8 cellular contexts compared by ENCODE assay signal in genomic region chr12:71639341-71639760, GRCh38. TPM values are rescaled to one million over a fixed set of nuclear protein-coding genes. Genes with fewer than 3 reads are reported as not detected.
DNase-seq lines count a peak whose midpoint lies in the region; ATAC-seq lines count a peak whose summit lies in the region.

No MANE protein-coding gene starts in this region.

- CTCF ChIA-PET in activated CD4-positive, alpha-beta memory T cell treated with anti-CD3 and anti-CD28 coated beads for 36 hours (lab: Charles Lee), result interaction anchor here (0.7 to 5.9 kb wide), 3 partner anchors 23 to 116 kb away, joined by 4 to 50 read pairs (median 7); partner anchors contain the start of genes THAP2 and ZFC3H1

- H3K36me3 Mint-ChIP-seq in T-helper 17 cell (ENCODE audit: low read depth) (peaks cover 8% of the 10 kb centered on the region), memory B cell (peaks cover 34% of the 10 kb centered on the region)
- H3K36me3 Mint-ChIP-seq in activated CD4-positive, alpha-beta memory T cell treated with anti-CD3 and anti-CD28 coated beads for 36 hours, result peaks cover 61% of the 10 kb centered on the region

- POLR2A ChIA-PET in activated CD4-positive, alpha-beta memory T cell treated with anti-CD3 and anti-CD28 coated beads for 36 hours (lab: Charles Lee), result interaction anchor here (0.9 kb wide), 1 partner anchor 45 kb away, joined by 4 read pairs; no protein-coding TSS in a partner anchor

- no peaks in the 10 kb centered on the region for H3K9me3 ChIP-seq in T-helper 17 cell (ENCODE audit: control insufficient read depth, low read length, poor library complexity, severe bottlenecking)

- no peaks in the 10 kb centered on the region for H3K9me3 Mint-ChIP-seq in memory B cell
- H3K9me3 Mint-ChIP-seq in activated CD4-positive, alpha-beta memory T cell treated with anti-CD3 and anti-CD28 coated beads for 36 hours, result no peaks in the 10 kb centered on the region

- H3K4me1 Mint-ChIP-seq in T-helper 17 cell (peaks cover 9% of the 10 kb centered on the region), memory B cell (peaks cover 6% of the 10 kb centered on the region)
- peaks cover 47% of the 10 kb centered on the region for H3K4me1 Mint-ChIP-seq in activated CD4-positive, alpha-beta memory T cell treated with anti-CD3 and anti-CD28 coated beads for 36 hours (ENCODE audit: low read depth)

- ATAC-seq in T-helper 17 cell (peak; percentile 35), memory B cell (ENCODE audit: low read depth) (peak; percentile 24), GM18520 (IDR thresholded peaks at IDR 0.05; ENCODE audit: unreplicated experiment) (no peak)

- peak overlapping the region; percentile 85 for H3K27ac Mint-ChIP-seq in T-helper 17 cell
- peak overlapping the region; percentile 20 for H3K27ac Mint-ChIP-seq in memory B cell
- H3K27ac Mint-ChIP-seq in activated CD4-positive, alpha-beta memory T cell treated with anti-CD3 and anti-CD28 coated beads for 36 hours, result no peak overlapping the region

- intact Hi-C loops in activated CD4-positive, alpha-beta memory T cell treated with anti-CD3 and anti-CD28 coated beads for 36 hours (cut with micrococcal nuclease), result loop anchor here (10.0 kb wide), 1 partner anchor 225 kb away; no protein-coding TSS in a partner anchor

- peak; percentile 59 for DNase-seq in ELR (ENCODE audit: low read depth)
- peak; percentile 9 for DNase-seq in HCEC 1CT
- no peak for DNase-seq in T-helper 17 cell
- DNase-seq in memory B cell (ENCODE audit: low spot score in 2 of 2), result no peak
- no peak for DNase-seq in activated CD4-positive, alpha-beta memory T cell treated with anti-CD3 and anti-CD28 coated beads for 36 hours
- DNase-seq in occipital lobe (lab: John Stamatoyannopoulos, UW), result no peak
- DNase-seq in stimulated activated CD4-positive, alpha-beta T cell treated with anti-CD3 and anti-CD28 coated beads, Interleukin-2, amount 100 ng/mL, for 24 hours, result no peak

- no peaks in the 10 kb centered on the region for H3K27me3 Mint-ChIP-seq in T-helper 17 cell
- H3K27me3 Mint-ChIP-seq in memory B cell, result no peaks in the 10 kb centered on the region
- no peaks in the 10 kb centered on the region for H3K27me3 Mint-ChIP-seq in activated CD4-positive, alpha-beta memory T cell treated with anti-CD3 and anti-CD28 coated beads for 36 hours

- H3K4me3 Mint-ChIP-seq in T-helper 17 cell, result no peak overlapping the region
- no peak overlapping the region for H3K4me3 Mint-ChIP-seq in memory B cell
- no peak overlapping the region for H3K4me3 Mint-ChIP-seq in activated CD4-positive, alpha-beta memory T cell treated with anti-CD3 and anti-CD28 coated beads for 36 hours

RNA-seq across cellular contexts. Expression of gene ZFC3H1, which starts 24.3 kb away (rescaled TPM):
- total RNA-seq in T-helper 17 cell (100 to 1,000 TPM; 122 to 133 TPM), occipital lobe (42.7 TPM)
- total RNA-seq in activated CD4-positive, alpha-beta memory T cell treated with anti-CD3 and anti-CD28 coated beads for 36 hours, result 10 to 100 TPM; 55.9 to 64.9 TPM

RNA-seq across cellular contexts. Expression of gene THAP2, which starts 24.8 kb away (rescaled TPM):
- total RNA-seq in T-helper 17 cell, result 10 to 100 TPM; 13.1 to 14.9 TPM
- 1 to 10 TPM; 9.4 to 9.5 TPM for total RNA-seq in activated CD4-positive, alpha-beta memory T cell treated with anti-CD3 and anti-CD28 coated beads for 36 hours
- total RNA-seq in occipital lobe, result 47.9 TPM

RNA-seq across cellular contexts. Expression of gene TMEM19, which starts 46.5 kb away (rescaled TPM):
- total RNA-seq in T-helper 17 cell, result 10 to 100 TPM; 11.8 to 12.3 TPM
- 10 to 100 TPM; 10.8 to 11.7 TPM for total RNA-seq in activated CD4-positive, alpha-beta memory T cell treated with anti-CD3 and anti-CD28 coated beads for 36 hours
- total RNA-seq in occipital lobe, result 68.5 TPM

Comparison
In these comparisons a context has a peak if more than half of its experiments do, and no peak if none do; other contexts are left out.
1. DNase-seq: peak in ELR (single experiment) and HCEC 1CT (single experiment); none in T-helper 17 cell (0 of 3), memory B cell (0 of 2), activated CD4-positive, alpha-beta memory T cell treated with anti-CD3 and anti-CD28 coated beads for 36 hours (single experiment), occipital lobe (single experiment) and stimulated activated CD4-positive, alpha-beta T cell treated with anti-CD3 and anti-CD28 coated beads, Interleukin-2, amount 100 ng/mL, for 24 hours (0 of 2).